Comparison of ENCODE assay signal across 19 cellular contexts in genomic region chr1:227747948-227748495, GRCh38. TPM values are rescaled to one million over a fixed set of nuclear protein-coding genes. Genes with fewer than 3 reads are reported as not detected.
A peak's percentile ranks its signal among the peaks of the same experiment; 100 is the strongest.
DNase-seq lines count a peak whose midpoint lies in the region; ATAC-seq and TF ChIP-seq lines count a peak whose summit lies in the region.
"Had no signal": no experiment of that assay in that cellular context is flagged by ENCODE, and none has a peak within 500 bp of the region (broad histone marks: within the 10 kb centered on the region; RNA-seq: fewer than 3 reads in every experiment).

No MANE protein-coding gene starts in this region.

- ATAC-seq in RWPE2 (ENCODE audit: low read depth) (no peak), GM19467 (IDR thresholded peaks at IDR 0.05; ENCODE audit: unreplicated experiment) (no peak)

- BruUV-seq in MCF 10A (replicated peaks; lab: Mats Ljungman, UMichigan) (TSS peak; percentile 26), mammary epithelial cell (replicated peaks; lab: Mats Ljungman, UMichigan) (no TSS peak)

- intact Hi-C loops in MCF 10A (cut with micrococcal nuclease) (no loop called here), mammary epithelial cell (cut with micrococcal nuclease) (no loop called here)

- no peak overlapping the region for H3K27ac ChIP-seq in mammary epithelial cell (ENCODE audit: insufficient read depth, low read depth, low read length)
- no peak overlapping the region for H3K27ac ChIP-seq in RWPE2 (ENCODE audit: poor library complexity, severe bottlenecking)
- H3K27ac ChIP-seq in duodenal mucosa (ENCODE audit: low read depth, low read length): peak overlapping the region; percentile 24
- peak overlapping the region; percentile 96 for H3K27ac ChIP-seq in stomach smooth muscle (ENCODE audit: low read length)
- H3K27ac ChIP-seq: PC-9, psoas muscle, SK-N-MC, suprapubic skin had no signal

- peaks cover 78% of the 10 kb centered on the region for H3K79me2 ChIP-seq in mammary epithelial cell (ENCODE audit: insufficient read depth, low read length)

- DNase-seq in MCF 10A (ENCODE audit: unreplicated experiment): no peak
- no peak for DNase-seq in mammary epithelial cell
- peak; percentile 29 for DNase-seq in RWPE2 (ENCODE audit: low spot score)
- DNase-seq in central memory CD4-positive, alpha-beta T cell: no peak
- DNase-seq in NCI-H748 (lab: John Stamatoyannopoulos, UW; ENCODE audit: unreplicated experiment): no peak
- DNase-seq: activated T-cell treated with anti-CD3 and anti-CD28 coated beads for 4 hours; hypothalamus; PC-9; spleen; stimulated activated CD4-positive, alpha-beta T cell treated with anti-CD3 and anti-CD28 coated beads, Interleukin-4, amount 100 ng/mL, for 4 hours had no signal

- H3K4me1 Mint-ChIP-seq in MCF 10A (ENCODE audit: insufficient read depth, unreplicated experiment): peaks cover 15% of the 10 kb centered on the region

- H3K36me3 ChIP-seq in mammary epithelial cell (ENCODE audit: insufficient read depth, low read length) (peaks cover 6% of the 10 kb centered on the region), RWPE2 (ENCODE audit: low read depth) (no peaks in the 10 kb centered on the region), duodenal mucosa (ENCODE audit: control insufficient read depth in 1 of 2, insufficient read depth in 2 of 2, low read length in 2 of 2) (peaks cover 3 to 42% of the 10 kb centered on the region in 2 donors), stomach smooth muscle (ENCODE audit: control insufficient read depth in 2 of 2, insufficient read depth in 2 of 2, low read length in 2 of 2) (peaks cover 3 to 9% of the 10 kb centered on the region in 2 donors)

- H3K4me1 ChIP-seq in mammary epithelial cell (ENCODE audit: insufficient read depth, low read length) (peaks cover 5% of the 10 kb centered on the region), RWPE2 (ENCODE audit: insufficient read depth, poor library complexity, severe bottlenecking) (no peaks in the 10 kb centered on the region), duodenal mucosa (ENCODE audit: control insufficient read depth in 1 of 2, insufficient read depth in 2 of 2, low read length in 2 of 2) (peaks cover 0 to 16% of the 10 kb centered on the region in 2 donors), stomach smooth muscle (ENCODE audit: control insufficient read depth, insufficient read depth, low read length) (peaks cover 63% of the 10 kb centered on the region)

- peaks cover 44% of the 10 kb centered on the region for H3K36me3 Mint-ChIP-seq in MCF 10A (ENCODE audit: insufficient read depth, unreplicated experiment)

- no peak overlapping the region for H3K9ac ChIP-seq in mammary epithelial cell (ENCODE audit: insufficient read depth, low read length)
- H3K9ac ChIP-seq in duodenal mucosa (ENCODE audit: low read depth in 1 of 2, low read length in 2 of 2): no peak overlapping the region
- H3K9ac ChIP-seq in stomach smooth muscle (ENCODE audit: low read length in 2 of 2): peak overlapping the region; percentile 73 to 77

- in situ Hi-C loops in mammary epithelial cell (cut with MboI; ENCODE audit: low sequenced_read_pairs in 2 of 2): no loop called here

- WGBS in mammary epithelial cell (ENCODE audit: low coverage, missing lambda C conversion rate): 96% methylated on average over 15 of the region's 18 CpGs

- no peaks in the 10 kb centered on the region for H4K20me1 ChIP-seq in mammary epithelial cell (ENCODE audit: insufficient read depth, low read length)

- CTCF ChIA-PET in MCF 10A (lab: Yijun Ruan, JAX): interaction anchor here (1.1 kb wide), 1 partner anchor 14 kb away, joined by 4 read pairs; no protein-coding TSS in a partner anchor
- CTCF ChIA-PET in mammary epithelial cell (lab: Charles Lee; ENCODE audit: low non-redundant PET): no interaction called here

- TF ChIP-seq CTCF in MCF 10A (IDR thresholded peaks at IDR 0.05; ENCODE audit: unreplicated experiment) (no peak), mammary epithelial cell (conservative IDR thresholded peaks at IDR 0.05 in 1 of 2, IDR thresholded peaks at IDR 0.05 in 1 of 2; ENCODE audit: extremely low read depth in 1 of 2, insufficient read depth in 1 of 2, low read depth in 1 of 2, low read length in 2 of 2) (no peak), RWPE2 (IDR thresholded peaks at IDR 0.05; ENCODE audit: poor library complexity, severe bottlenecking) (no peak)

- no peaks in the 10 kb centered on the region for H3K9me3 ChIP-seq in mammary epithelial cell (replicated peaks; ENCODE audit: insufficient read depth, low read length)
- no peaks in the 10 kb centered on the region for H3K9me3 ChIP-seq in RWPE2 (ENCODE audit: severe bottlenecking)
- no peaks in the 10 kb centered on the region for H3K9me3 ChIP-seq in duodenal mucosa (ENCODE audit: control insufficient read depth in 1 of 2, low read length in 2 of 2)
- no peaks in the 10 kb centered on the region for H3K9me3 ChIP-seq in stomach smooth muscle (ENCODE audit: control insufficient read depth in 2 of 2, low read length in 2 of 2)
- H3K9me3 ChIP-seq: psoas muscle, spleen, suprapubic skin had no signal

- POLR2A ChIA-PET in MCF 10A (lab: Yijun Ruan, JAX): interaction anchor here (0.6 to 1.0 kb wide), 3 partner anchors 13 to 184 kb away, joined by 3 to 6 read pairs (median 3); partner anchors contain the start of genes JMJD4 and ZNF678

- H3K27me3 ChIP-seq in mammary epithelial cell (ENCODE audit: insufficient read depth, low read length) (no peaks in the 10 kb centered on the region), RWPE2 (ENCODE audit: insufficient read depth, poor library complexity, severe bottlenecking) (no peaks in the 10 kb centered on the region), duodenal mucosa (ENCODE audit: control insufficient read depth in 1 of 2, insufficient read depth in 2 of 2, low read length in 2 of 2) (no peaks in the 10 kb centered on the region), stomach smooth muscle (ENCODE audit: control insufficient read depth in 1 of 2, insufficient read depth in 2 of 2, low read length in 2 of 2) (no peaks in the 10 kb centered on the region)
- H3K27me3 ChIP-seq: spleen, suprapubic skin had no signal

- no peak overlapping the region for H3K4me3 Mint-ChIP-seq in MCF 10A (ENCODE audit: unreplicated experiment)
- H3K4me3 Mint-ChIP-seq: activated naive CD8-positive, alpha-beta T cell had no signal

- dilution Hi-C loops in mammary epithelial cell (cut with HindIII; ENCODE audit: low sequenced_read_pairs): no loop called here

- H2AFZ ChIP-seq in mammary epithelial cell (ENCODE audit: low read depth, low read length): no peak overlapping the region
- H2AFZ ChIP-seq: PC-9 had no signal

- H3K9me3 Mint-ChIP-seq in MCF 10A (ENCODE audit: unreplicated experiment): no peaks in the 10 kb centered on the region
- H3K9me3 Mint-ChIP-seq: CD4-positive, CD25-positive, alpha-beta regulatory T cell had no signal

- H3K4me2 ChIP-seq in mammary epithelial cell (ENCODE audit: insufficient read depth, low read depth, low read length): no peak overlapping the region
- H3K4me2 ChIP-seq: PC-9 had no signal

- H3K27me3 Mint-ChIP-seq in MCF 10A (ENCODE audit: insufficient read depth, unreplicated experiment): no peaks in the 10 kb centered on the region
- H3K27me3 Mint-ChIP-seq: activated naive CD8-positive, alpha-beta T cell; CD4-positive, CD25-positive, alpha-beta regulatory T cell had no signal

- H3K4me3 ChIP-seq in mammary epithelial cell (replicated peaks in 1 of 3; ENCODE audit: insufficient read depth in 1 of 3, low read depth in 2 of 3, low read length in 3 of 3) (no peak overlapping the region), RWPE2 (ENCODE audit: severe bottlenecking) (no peak overlapping the region), duodenal mucosa (ENCODE audit: low read depth in 1 of 2, low read length in 2 of 2) (no peak overlapping the region), stomach smooth muscle (ENCODE audit: low read length in 2 of 2) (peak overlapping the region; percentile 61 to 64)
- H3K4me3 ChIP-seq: coronary artery, PC-9, psoas muscle, SK-N-MC, spleen, suprapubic skin had no signal

- no peak overlapping the region for H3K27ac Mint-ChIP-seq in MCF 10A (ENCODE audit: low read depth, unreplicated experiment)
- H3K27ac Mint-ChIP-seq: activated naive CD8-positive, alpha-beta T cell had no signal

RNA-seq across cellular contexts. Expression of gene SNAP47, which starts 12.8 kb away (rescaled TPM):
- total RNA-seq in MCF 10A (2022) (38.0 and 44.0 TPM in 2 replicates), mammary epithelial cell (10 to 100 TPM; 24.9 to 41.7 TPM)
- 32.8 TPM for polyA plus RNA-seq in mammary epithelial cell
- 35.3 TPM for polyA minus RNA-seq in mammary epithelial cell

RNA-seq across cellular contexts. Expression of gene JMJD4, which starts 12.9 kb away (rescaled TPM):
- 34.0 and 43.2 TPM in 2 replicates for total RNA-seq in MCF 10A (2022)
- total RNA-seq in mammary epithelial cell: 10 to 100 TPM; 20.9 to 24.7 TPM
- polyA plus RNA-seq in mammary epithelial cell: 21.1 TPM
- 26.3 TPM for polyA minus RNA-seq in mammary epithelial cell

Comparison
In these comparisons a context has a peak if more than half of its experiments do, and no peak if none do; other contexts are left out.
1. H3K27ac ChIP-seq: peak in duodenal mucosa (single experiment) and stomach smooth muscle (single experiment); none in mammary epithelial cell (single experiment) and RWPE2 (single experiment).
2. H3K4me3 ChIP-seq: peak in stomach smooth muscle (2 of 2); none in mammary epithelial cell (0 of 3), RWPE2 (single experiment) and duodenal mucosa (0 of 2).
3. H3K9ac ChIP-seq: peak in stomach smooth muscle (2 of 2); none in mammary epithelial cell (single experiment) and duodenal mucosa (0 of 2).